ENCODE assay signal across 9 cellular contexts in the genomic region with DNA sequence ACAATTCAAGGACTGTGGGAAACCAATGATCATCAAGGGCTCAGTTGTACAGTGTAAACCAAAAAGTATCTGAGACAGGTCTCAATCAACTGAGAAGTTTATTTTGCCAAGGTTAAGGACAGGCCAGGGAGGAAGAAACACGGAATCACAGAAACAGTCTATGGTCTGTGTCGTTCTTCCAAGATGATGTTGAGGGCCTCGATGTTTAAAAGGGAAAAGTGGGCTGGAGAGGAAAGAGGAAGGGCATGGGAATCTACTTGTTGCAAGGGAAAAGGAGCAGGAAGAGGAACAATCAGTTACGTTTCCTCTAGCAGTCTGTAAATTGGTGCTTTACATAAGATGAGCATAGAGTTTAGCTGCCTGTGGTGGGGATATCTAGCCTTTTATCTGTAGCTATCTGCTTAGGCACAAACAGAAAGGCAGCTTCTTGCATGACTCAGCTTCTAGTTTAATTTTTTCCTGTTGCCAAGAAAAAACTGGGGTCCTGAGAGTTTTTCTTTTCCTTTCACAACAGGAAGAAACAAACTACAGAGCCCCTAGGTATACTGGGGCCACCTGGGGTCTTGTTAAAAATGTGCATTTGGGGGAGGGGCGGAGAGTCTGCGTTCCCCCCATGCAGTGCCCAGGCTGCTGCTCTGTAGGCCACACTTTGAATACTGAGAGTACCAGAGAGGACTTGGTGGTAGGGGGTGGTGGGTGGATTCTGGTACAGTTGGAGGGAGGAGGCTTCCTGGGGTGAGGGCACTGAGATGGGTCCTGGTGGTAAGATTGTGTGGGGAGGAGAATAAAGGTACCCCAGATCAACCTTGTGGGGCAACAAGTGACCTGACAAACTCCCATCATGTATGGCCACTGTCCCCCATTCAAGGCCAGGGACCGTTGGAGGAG. TPM values are rescaled to one million over a fixed set of nuclear protein-coding genes. Genes with fewer than 3 reads are reported as not detected.
A peak's percentile ranks its signal among the peaks of the same experiment; 100 is the strongest.
DNase-seq lines count a peak whose midpoint lies in the region; ATAC-seq, FAIRE-seq and TF ChIP-seq lines count a peak whose summit lies in the region.
"Had no signal": no experiment of that assay in that cellular context is flagged by ENCODE, and none has a peak within 500 bp of the region (broad histone marks: within the 10 kb centered on the region; RNA-seq: fewer than 3 reads in every experiment).

No MANE protein-coding gene starts in this region.

- peaks cover 0 to 4% of the 10 kb centered on the region in 2 experiments for H4K20me1 ChIP-seq in H1 (replicated peaks in 1 of 2; ENCODE audit: control insufficient read depth in 1 of 2, insufficient read depth in 2 of 2, low read length in 2 of 2)

- H3K23me2 ChIP-seq in H1 (ENCODE audit: low read depth, low read length), result peaks cover 5% of the 10 kb centered on the region

- H3K27ac ChIP-seq in H1 (ENCODE audit: low read depth, low read length) (peak overlapping the region; percentile 83), spleen (peak overlapping the region; percentile 27 to 86 (median 74))

- no peak overlapping the region for H3K4me3 Mint-ChIP-seq in activated CD4-positive, alpha-beta T cell treated with anti-CD3 and anti-CD28 coated beads, Interleukin-2, amount 10 ng/mL, durations not matched to agents 24 days and 14 days
- no peak overlapping the region for H3K4me3 Mint-ChIP-seq in activated CD4-positive, alpha-beta T cell treated with anti-CD3 and anti-CD28 coated beads for 36 hours

- FAIRE-seq in RCC 7860 (lab: Jason Lieb, UNC) (no peak), H1 (lab: Jason Lieb, UNC) (no peak)

- no peak overlapping the region for H3K14ac ChIP-seq in H1 (ENCODE audit: insufficient read length)

- no peaks in the 10 kb centered on the region for H3K9me3 ChIP-seq in H1 (ENCODE audit: insufficient read depth in 2 of 2, low read depth in 1 of 2, low read length in 1 of 2)
- no peaks in the 10 kb centered on the region for H3K9me3 ChIP-seq in spleen

- H3K18ac ChIP-seq in H1 (ENCODE audit: extremely low read depth, low read length), result peak overlapping the region; percentile 93

- no peak overlapping the region for H3K23ac ChIP-seq in H1 (ENCODE audit: insufficient read length)

- POLR2A ChIA-PET in activated CD4-positive, alpha-beta T cell treated with anti-CD3 and anti-CD28 coated beads for 36 hours (lab: Charles Lee), result interaction anchor here (1.0 to 2.0 kb wide), 3 partner anchors 14 to 35 kb away, joined by 3 to 34 read pairs (median 3); no protein-coding TSS in a partner anchor
- POLR2A ChIA-PET in H1 (lab: Charles Lee; ENCODE audit: partially characterized antibody), result interaction anchor here (0.8 to 7.1 kb wide), 20 partner anchors 10 to 966 kb away, joined by 3 to 93 read pairs (median 4); a partner anchor contains a TSS

- H3K36me3 ChIP-seq in H1 (ENCODE audit: control insufficient read depth in 2 of 4, insufficient read depth in 4 of 4, low read length in 3 of 4), result no peaks in the 10 kb centered on the region
- no peaks in the 10 kb centered on the region for H3K36me3 ChIP-seq in spleen

- peak overlapping the region; percentile 92 for H3K4ac ChIP-seq in H1 (replicated peaks; ENCODE audit: insufficient read length, low read depth, low read length)

- H3K27me3 ChIP-seq in H1 (replicated peaks in 1 of 4; ENCODE audit: control insufficient read depth in 3 of 4, extremely low read depth in 1 of 4, insufficient read depth in 3 of 4, low read length in 3 of 4), result no peaks in the 10 kb centered on the region
- no peaks in the 10 kb centered on the region for H3K27me3 ChIP-seq in spleen (replicated peaks in 1 of 7)

- peak overlapping the region; percentile 97 for H2BK120ac ChIP-seq in H1 (replicated peaks; ENCODE audit: low read depth, low read length)

- H3K79me1 ChIP-seq in H1 (ENCODE audit: low read depth, low read length), result no peaks in the 10 kb centered on the region

- no peaks in the 10 kb centered on the region for H3K79me2 ChIP-seq in H1 (ENCODE audit: control insufficient read depth in 1 of 2, insufficient read depth in 2 of 2, low read length in 2 of 2)

- ATAC-seq in activated CD4-positive, alpha-beta T cell treated with anti-CD3 and anti-CD28 coated beads for 36 hours, result no peak
- ATAC-seq in HG02973 (IDR thresholded peaks at IDR 0.05; ENCODE audit: unreplicated experiment), result no peak

- peak overlapping the region in 2 of 4 experiments; percentile 0 to 15; a peak in 3 of 7 replicates for H3K9ac ChIP-seq in H1 (replicated peaks in 1 of 4; ENCODE audit: extremely low read depth in 1 of 4, low read depth in 3 of 4, low read length in 3 of 4)

- peak overlapping the region; percentile 44 for H3K56ac ChIP-seq in H1 (replicated peaks; ENCODE audit: insufficient read length, low read depth, low read length)

- H3K4me3 ChIP-seq in H1 (ENCODE audit: extremely low read depth in 1 of 4, insufficient read depth in 2 of 4, low read depth in 3 of 4, low read length in 4 of 4), result peak overlapping the region in 1 of 4 experiments; percentile 41; a peak in 3 of 8 replicates
- peak overlapping the region in 1 of 8 donors; percentile 59 for H3K4me3 ChIP-seq in spleen

- intact Hi-C loops in activated CD4-positive, alpha-beta T cell treated with anti-CD3 and anti-CD28 coated beads, Interleukin-2, amount 10 ng/mL, durations not matched to agents 24 days and 14 days (cut with micrococcal nuclease), result loop anchor here (5.0 kb wide), 1 partner anchor 188 kb away; a partner anchor contains a TSS
- intact Hi-C loops in activated CD4-positive, alpha-beta T cell treated with anti-CD3 and anti-CD28 coated beads for 36 hours (cut with DNase I, micrococcal nuclease), result loop anchor here (5.0 to 10.0 kb wide), 5 partner anchors 143 to 1090 kb away; a partner anchor contains a TSS
- intact Hi-C loops in spleen (cut with DNase I; ENCODE audit: low total_unique reads), result no loop called here

- TF ChIP-seq CTCF in H1 (IDR thresholded peaks at IDR 0.05; ENCODE audit: control extremely low read depth in 1 of 3, insufficient read depth in 1 of 3, low read depth in 1 of 3, low read length in 3 of 3) (no peak), spleen (IDR thresholded peaks at IDR 0.05 in 8 of 11, conservative IDR thresholded peaks at IDR 0.05 in 3 of 11) (no peak)

- H2BK12ac ChIP-seq in H1 (ENCODE audit: low read depth, low read length), result peak overlapping the region; percentile 97

- TF ChIP-seq EP300 in H1 (IDR thresholded peaks at IDR 0.05; ENCODE audit: borderline replicate concordance in 1 of 2, low read depth in 2 of 2, low read length in 2 of 2), result 0 out of 3 replicates have a peak, but pooled peaks of 1 of the 2 experiments have one; percentile 63

- TF ChIP-seq POLR2A in H1 (IDR thresholded peaks at IDR 0.05; ENCODE audit: control extremely low read depth in 1 of 2, low read depth in 2 of 2, low read length in 2 of 2), result no peak
- no peak for TF ChIP-seq POLR2A in spleen (IDR thresholded peaks at IDR 0.05)

- H3K4me2 ChIP-seq in H1 (ENCODE audit: insufficient read depth in 1 of 2, low read depth in 2 of 2, low read length in 2 of 2), result peak overlapping the region; percentile 51 to 99

- CTCF ChIA-PET in activated CD4-positive, alpha-beta T cell treated with anti-CD3 and anti-CD28 coated beads for 36 hours (lab: Charles Lee), result interaction anchor here (0.6 to 2.7 kb wide), 6 partner anchors 9 to 271 kb away, joined by 3 to 22 read pairs (median 4); no protein-coding TSS in a partner anchor
- CTCF ChIA-PET in H1 (lab: Charles Lee; ENCODE audit: partially characterized antibody), result interaction anchor here (0.7 to 2.3 kb wide), 9 partner anchors 14 to 146 kb away, joined by 3 to 8 read pairs (median 3); no protein-coding TSS in a partner anchor

- 0 out of 2 replicates have a peak overlapping the region, but pooled peaks have one; percentile 4 for H4K8ac ChIP-seq in H1 (ENCODE audit: extremely low read depth, insufficient read depth, low read length)

- peak overlapping the region; percentile 13 for H4K5ac ChIP-seq in H1 (ENCODE audit: insufficient read length, low read depth, low read length)

- DNase-seq in activated CD4-positive, alpha-beta T cell treated with anti-CD3 and anti-CD28 coated beads, Interleukin-2, amount 10 ng/mL, durations not matched to agents 24 days and 14 days, result peak; percentile 80
- DNase-seq in activated CD4-positive, alpha-beta T cell treated with anti-CD3 and anti-CD28 coated beads for 36 hours, result no peak
- DNase-seq in RCC 7860 (ENCODE audit: low spot score), result peak; percentile 46
- DNase-seq in H1 (ENCODE audit: low read depth in 1 of 2, low spot score in 2 of 2), result no peak
- DNase-seq in spleen, result no peak
- no peak for DNase-seq in NCI-H2029 treated with DMSO at 0.1 percent for 48 hours (lab: John Stamatoyannopoulos, UW)
- DNase-seq in NCI-H1105 (lab: John Stamatoyannopoulos, UW), result no peak
- DNase-seq: left cardiac atrium had no signal

- H2BK5ac ChIP-seq in H1 (ENCODE audit: low read depth, low read length), result peak overlapping the region; percentile 100

- WGBS in H1 (ENCODE audit: extremely low coverage in 1 of 2, insufficient coverage in 1 of 2, insufficient read length in 1 of 2, insufficient replicate concordance in 2 of 2, low coverage in 1 of 2, low lambda C conversion rate in 2 of 2, missing lambda C conversion rate in 1 of 2), 2 experiments, result 27% methylated on average over 7 of the region's 7 CpGs; no CpG with 5 or more reads in 1 of the 2 experiments
- WGBS in spleen, 5 donors, result 56 to 59% (median 57%) methylated on average over 7 of the region's 7 CpGs

- H2BK20ac ChIP-seq in H1 (ENCODE audit: low read length), result peak overlapping the region; percentile 97; the same call in 1 of the 2 replicates

- no peak overlapping the region for H3K27ac Mint-ChIP-seq in activated CD4-positive, alpha-beta T cell treated with anti-CD3 and anti-CD28 coated beads, Interleukin-2, amount 10 ng/mL, durations not matched to agents 24 days and 14 days
- H3K27ac Mint-ChIP-seq in activated CD4-positive, alpha-beta T cell treated with anti-CD3 and anti-CD28 coated beads for 36 hours, result no peak overlapping the region

- TF ChIP-seq RAD21 in H1 (IDR thresholded peaks at IDR 0.05 in 1 of 2, conservative IDR thresholded peaks at IDR 0.05 in 1 of 2; ENCODE audit: low read depth in 2 of 2, low read length in 2 of 2), result no peak

- H2AFZ ChIP-seq in H1 (ENCODE audit: low read length), result no peak overlapping the region

- no peaks in the 10 kb centered on the region for H3K36me3 Mint-ChIP-seq in activated CD4-positive, alpha-beta T cell treated with anti-CD3 and anti-CD28 coated beads, Interleukin-2, amount 10 ng/mL, durations not matched to agents 24 days and 14 days (ENCODE audit: low read depth)
- no peaks in the 10 kb centered on the region for H3K36me3 Mint-ChIP-seq in activated CD4-positive, alpha-beta T cell treated with anti-CD3 and anti-CD28 coated beads for 36 hours (ENCODE audit: low read depth)

- H3K27me3 Mint-ChIP-seq in activated CD4-positive, alpha-beta T cell treated with anti-CD3 and anti-CD28 coated beads, Interleukin-2, amount 10 ng/mL, durations not matched to agents 24 days and 14 days, result no peaks in the 10 kb centered on the region
- H3K27me3 Mint-ChIP-seq in activated CD4-positive, alpha-beta T cell treated with anti-CD3 and anti-CD28 coated beads for 36 hours, result no peaks in the 10 kb centered on the region

- H4K91ac ChIP-seq in H1 (replicated peaks; ENCODE audit: insufficient read length, low read length), result peak overlapping the region; percentile 99

- peaks cover 27% of the 10 kb centered on the region for H3K4me1 Mint-ChIP-seq in activated CD4-positive, alpha-beta T cell treated with anti-CD3 and anti-CD28 coated beads, Interleukin-2, amount 10 ng/mL, durations not matched to agents 24 days and 14 days
- peaks cover 25% of the 10 kb centered on the region for H3K4me1 Mint-ChIP-seq in activated CD4-positive, alpha-beta T cell treated with anti-CD3 and anti-CD28 coated beads for 36 hours

- H3K4me1 ChIP-seq in H1 (replicated peaks in 1 of 4; ENCODE audit: control insufficient read depth in 3 of 4, insufficient read depth in 4 of 4, low read length in 3 of 4), result peaks cover 12 to 29% (median 25%) of the 10 kb centered on the region in 4 experiments
- peaks cover 28 to 67% (median 42%) of the 10 kb centered on the region in 6 donors for H3K4me1 ChIP-seq in spleen

- peak overlapping the region; percentile 98 for H2AK5ac ChIP-seq in H1 (ENCODE audit: low read depth, low read length)

- H3K9me3 Mint-ChIP-seq in activated CD4-positive, alpha-beta T cell treated with anti-CD3 and anti-CD28 coated beads, Interleukin-2, amount 10 ng/mL, durations not matched to agents 24 days and 14 days, result no peaks in the 10 kb centered on the region
- no peaks in the 10 kb centered on the region for H3K9me3 Mint-ChIP-seq in activated CD4-positive, alpha-beta T cell treated with anti-CD3 and anti-CD28 coated beads for 36 hours (ENCODE audit: low read depth)

- H2BK15ac ChIP-seq in H1 (ENCODE audit: low read length), result 0 out of 2 replicates have a peak overlapping the region, but pooled peaks have one; percentile 1

RNA-seq across cellular contexts. Expression of a gene that starts 35.3 kb away (rescaled TPM):
- 204 and 215 TPM in 2 replicates for total RNA-seq in activated CD4-positive, alpha-beta T cell treated with anti-CD3 and anti-CD28 coated beads, Interleukin-2, amount 10 ng/mL, durations not matched to agents 24 days and 14 days
- 100 to 1,000 TPM; 197 to 203 TPM for total RNA-seq in activated CD4-positive, alpha-beta T cell treated with anti-CD3 and anti-CD28 coated beads for 36 hours
- 286 and 287 TPM in 2 replicates for total RNA-seq in H1 (2021; fragmentation: NEBNext Ultra II Directional; extraction: Animal tissue kit (Norgen Biotek cat#: 25700))
- polyA plus RNA-seq in H1 (2011; rRNA removed) (122 and 138 TPM in 2 replicates), spleen (100 to 1,000 TPM in 2 of 3 donors, 10 to 100 TPM in 1; 78.0 to 121 (median 106) TPM)
- polyA plus RNA-seq in H1 (2011; cell fraction: cytosol; rRNA removed), result 180 TPM
- polyA plus RNA-seq in H1 (2011; cell fraction: nucleus; rRNA removed), result 214 TPM
- polyA plus RNA-seq in H1 (2012, experiment 1 of 2), result 182 to 212 TPM (median 197 TPM) in 4 replicates
- polyA plus RNA-seq in H1 (2012, experiment 2 of 2), result 94.1 TPM
- 180 TPM for polyA plus RNA-seq in H1 (2013, experiment 1 of 2)
- 182 TPM for polyA plus RNA-seq in H1 (2013, experiment 2 of 2)
- polyA minus RNA-seq in H1 (2011; rRNA and poly(A)+ RNA removed), result 153 and 157 TPM in 2 replicates
- 91.7 TPM for polyA minus RNA-seq in H1 (2011; cell fraction: cytosol; rRNA and poly(A)+ RNA removed)
- polyA minus RNA-seq in H1 (2011; cell fraction: nucleus; rRNA and poly(A)+ RNA removed), result 77.4 TPM
- total RNA-seq in spleen, result 100 to 1,000 TPM; 101 to 153 (median 121) TPM

Comparison
In these comparisons a context has a peak if more than half of its experiments do, and no peak if none do; other contexts are left out.
1. DNase-seq: peak in activated CD4-positive, alpha-beta T cell treated with anti-CD3 and anti-CD28 coated beads, Interleukin-2, amount 10 ng/mL, durations not matched to agents 24 days and 14 days (single experiment) and RCC 7860 (single experiment); none in activated CD4-positive, alpha-beta T cell treated with anti-CD3 and anti-CD28 coated beads for 36 hours (single experiment), H1 (0 of 2), spleen (single experiment), NCI-H2029 treated with DMSO at 0.1 percent for 48 hours (single experiment) and NCI-H1105 (single experiment).